In the genomic region with DNA sequence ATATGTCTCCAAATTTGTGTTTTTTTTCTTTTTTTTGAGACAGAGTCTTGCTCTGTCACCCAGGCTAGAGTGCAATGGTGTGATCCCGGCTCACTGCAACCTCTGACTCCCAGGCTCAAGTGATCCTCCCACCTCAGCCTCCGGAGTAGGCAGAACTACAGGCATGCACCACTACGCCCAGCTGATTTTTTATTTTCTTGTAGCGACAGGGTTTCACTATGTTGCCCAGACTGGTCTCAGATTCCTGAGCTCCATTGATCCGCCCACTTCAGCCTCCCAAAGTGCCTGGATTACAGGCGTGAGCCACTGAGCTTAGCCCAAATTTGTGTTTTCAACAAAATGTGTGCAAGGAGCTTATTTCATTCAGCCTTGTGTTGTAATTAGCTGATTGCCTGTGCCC, we compare ENCODE assay signal across 32 cellular contexts.
"Had no signal": no experiment of that assay in that cellular context is flagged by ENCODE, and none has a peak within 500 bp of the region (broad histone marks: within the 10 kb centered on the region; RNA-seq: fewer than 3 reads in every experiment).

No MANE protein-coding gene starts in this region.

- H3K4me3 Mint-ChIP-seq: immature natural killer cell; mesothelial cell of epicardium; naive B cell; natural killer cell; nephron progenitor cell; neural progenitor cell; stimulated activated effector memory CD8-positive, alpha-beta T cell treated with anti-CD3 and anti-CD28 coated beads, Interleukin-12 subunit alpha, Interleukin-12 subunit beta, amount 100 ng/mL, for 72 hours; stimulated activated naive CD8-positive, alpha-beta T cell treated with anti-CD3 and anti-CD28 coated beads, Interleukin-15, Interleukin-2, amounts not matched to agents 100 ng/mL and 50 ng/mL, for 24 hours had no signal

- H3K27ac Mint-ChIP-seq: immature natural killer cell; mesothelial cell of epicardium; naive B cell; natural killer cell; nephron progenitor cell; progenitor cell of endocrine pancreas; stimulated activated effector memory CD8-positive, alpha-beta T cell treated with anti-CD3 and anti-CD28 coated beads, Interleukin-12 subunit alpha, Interleukin-12 subunit beta, amount 100 ng/mL, for 72 hours; stimulated activated naive CD8-positive, alpha-beta T cell treated with anti-CD3 and anti-CD28 coated beads, Interleukin-15, Interleukin-2, amounts not matched to agents 100 ng/mL and 50 ng/mL, for 24 hours had no signal

- H3K36me3 ChIP-seq: heart left ventricle, left lung, lower lobe of right lung, neural progenitor cell, neutrophil, ovary, suprapubic skin, thoracic aorta, tibial artery, uterus had no signal

- H3K36me3 Mint-ChIP-seq: immature natural killer cell, mesothelial cell of epicardium, natural killer cell, neural progenitor cell had no signal

- H3K9ac ChIP-seq: neural progenitor cell had no signal

- ATAC-seq: heart left ventricle; left lung; lower lobe of right lung; natural killer cell; right cardiac atrium; sciatic nerve; stimulated activated effector memory CD8-positive, alpha-beta T cell treated with anti-CD3 and anti-CD28 coated beads, Interleukin-12 subunit alpha, Interleukin-12 subunit beta, amount 100 ng/mL, for 72 hours had no signal

- H3K9me3 Mint-ChIP-seq: immature natural killer cell; natural killer cell; neural progenitor cell; stimulated activated effector memory CD8-positive, alpha-beta T cell treated with anti-CD3 and anti-CD28 coated beads, Interleukin-12 subunit alpha, Interleukin-12 subunit beta, amount 100 ng/mL, for 72 hours; stimulated activated naive CD8-positive, alpha-beta T cell treated with anti-CD3 and anti-CD28 coated beads, Interleukin-15, Interleukin-2, amounts not matched to agents 100 ng/mL and 50 ng/mL, for 24 hours had no signal

- H3K4me1 ChIP-seq: uterus had no signal

- H3K9me3 ChIP-seq: heart left ventricle, left lung, lower lobe of right lung, neutrophil, ovary, suprapubic skin, thoracic aorta, tibial artery, uterus had no signal

- H3K4me3 ChIP-seq: heart left ventricle, left lung, lower lobe of right lung, neural progenitor cell, ovary, skin epidermis, suprapubic skin, thoracic aorta, tibial artery, uterus had no signal

- DNase-seq: heart left ventricle; hypothalamus; immature natural killer cell; kidney; left lung; lower lobe of right lung; mesendoderm; naive B cell; natural killer cell; nephron progenitor cell; occipital lobe; ovary; retina; right cardiac atrium; stimulated activated CD4-positive, alpha-beta T cell treated with anti-CD3 and anti-CD28 coated beads, Interleukin-12 subunit alpha, Interleukin-12 subunit beta, amount 100 ng/mL, for 4 hours; stimulated activated CD4-positive, alpha-beta T cell treated with anti-CD3 and anti-CD28 coated beads, Interleukin-15, amount 100 ng/mL, for 24 hours; stimulated activated CD4-positive, alpha-beta T cell treated with anti-CD3 and anti-CD28 coated beads, Interleukin-2, amount 100 ng/mL, for 24 hours; stimulated activated CD4-positive, alpha-beta T cell treated with anti-CD3 and anti-CD28 coated beads, Interleukin-4, amount 100 ng/mL, for 1 hour; stimulated activated naive CD4-positive, alpha-beta T cell; tibial artery; trophoblast cell; uterus had no signal

- H3K27me3 Mint-ChIP-seq: progenitor cell of endocrine pancreas had no signal

- H3K27ac ChIP-seq: heart left ventricle, left lung, lower lobe of right lung, neural progenitor cell, neutrophil, ovary, skin epidermis, suprapubic skin, thoracic aorta, tibial artery, uterus had no signal

- H3K27me3 ChIP-seq: heart left ventricle, left lung, neural progenitor cell, ovary, suprapubic skin, tibial artery, uterus had no signal
